In the genomic region with DNA sequence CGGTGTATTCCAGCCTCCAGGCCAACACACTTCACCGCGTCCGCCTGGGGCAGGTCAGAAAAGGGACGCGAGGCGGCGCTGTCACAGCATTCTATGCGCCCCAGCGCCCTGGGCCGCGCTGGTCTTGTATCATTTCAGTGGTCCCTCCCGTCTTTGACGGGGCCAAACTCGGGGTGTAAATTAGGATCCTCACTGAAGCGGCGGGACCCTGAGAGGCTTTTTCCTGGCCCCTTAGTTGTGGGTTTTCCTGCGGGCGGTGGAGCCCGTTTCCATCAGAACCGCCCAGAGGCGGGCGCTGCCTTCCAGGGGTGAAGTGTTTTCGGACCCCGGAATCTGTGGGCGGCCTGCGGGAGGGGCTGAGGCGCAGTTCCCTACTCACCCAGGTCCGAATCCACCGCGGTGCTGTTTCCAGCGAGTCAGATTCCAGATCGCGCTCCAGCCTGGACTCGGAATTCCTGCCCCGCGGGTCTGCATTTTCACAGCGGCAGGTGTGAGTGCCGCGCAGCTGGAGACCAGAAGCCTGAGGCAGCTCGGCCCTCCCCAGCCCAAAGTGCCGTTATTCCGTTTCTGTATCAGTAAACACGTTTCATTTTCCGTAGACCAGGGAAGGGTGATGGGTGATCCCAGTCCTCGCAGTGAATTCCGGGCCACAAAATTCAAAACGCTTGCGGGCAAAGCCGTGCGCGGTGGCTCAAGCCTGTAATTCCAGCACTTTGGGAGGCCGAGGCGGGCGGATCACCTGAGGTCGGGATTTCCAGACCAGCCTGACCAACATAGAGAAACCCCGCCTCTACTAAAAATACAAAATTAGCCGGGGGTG, we compare ENCODE assay signal across 1 cellular context.
TF ChIP-seq lines count a peak whose summit lies in the region.

No MANE protein-coding gene starts in this region.

TF ChIP-seq in SK-N-SH treated with all-trans-retinoic acid at 6 μM for 48 hours, 23 proteins besides CTCF, POLR2A, EP300 and RAD21 (continued from another document):
- TF ChIP-seq, protein P1, sequence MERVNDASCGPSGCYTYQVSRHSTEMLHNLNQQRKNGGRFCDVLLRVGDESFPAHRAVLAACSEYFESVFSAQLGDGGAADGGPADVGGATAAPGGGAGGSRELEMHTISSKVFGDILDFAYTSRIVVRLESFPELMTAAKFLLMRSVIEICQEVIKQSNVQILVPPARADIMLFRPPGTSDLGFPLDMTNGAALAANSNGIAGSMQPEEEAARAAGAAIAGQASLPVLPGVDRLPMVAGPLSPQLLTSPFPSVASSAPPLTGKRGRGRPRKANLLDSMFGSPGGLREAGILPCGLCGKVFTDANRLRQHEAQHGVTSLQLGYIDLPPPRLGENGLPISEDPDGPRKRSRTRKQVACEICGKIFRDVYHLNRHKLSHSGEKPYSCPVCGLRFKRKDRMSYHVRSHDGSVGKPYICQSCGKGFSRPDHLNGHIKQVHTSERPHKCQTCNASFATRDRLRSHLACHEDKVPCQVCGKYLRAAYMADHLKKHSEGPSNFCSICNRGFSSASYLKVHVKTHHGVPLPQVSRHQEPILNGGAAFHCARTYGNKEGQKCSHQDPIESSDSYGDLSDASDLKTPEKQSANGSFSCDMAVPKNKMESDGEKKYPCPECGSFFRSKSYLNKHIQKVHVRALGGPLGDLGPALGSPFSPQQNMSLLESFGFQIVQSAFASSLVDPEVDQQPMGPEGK (CRISPR knock-in tag; IDR thresholded peaks at IDR 0.05; ENCODE audit: borderline replicate concordance), result no peak
- TF ChIP-seq, protein P2, sequence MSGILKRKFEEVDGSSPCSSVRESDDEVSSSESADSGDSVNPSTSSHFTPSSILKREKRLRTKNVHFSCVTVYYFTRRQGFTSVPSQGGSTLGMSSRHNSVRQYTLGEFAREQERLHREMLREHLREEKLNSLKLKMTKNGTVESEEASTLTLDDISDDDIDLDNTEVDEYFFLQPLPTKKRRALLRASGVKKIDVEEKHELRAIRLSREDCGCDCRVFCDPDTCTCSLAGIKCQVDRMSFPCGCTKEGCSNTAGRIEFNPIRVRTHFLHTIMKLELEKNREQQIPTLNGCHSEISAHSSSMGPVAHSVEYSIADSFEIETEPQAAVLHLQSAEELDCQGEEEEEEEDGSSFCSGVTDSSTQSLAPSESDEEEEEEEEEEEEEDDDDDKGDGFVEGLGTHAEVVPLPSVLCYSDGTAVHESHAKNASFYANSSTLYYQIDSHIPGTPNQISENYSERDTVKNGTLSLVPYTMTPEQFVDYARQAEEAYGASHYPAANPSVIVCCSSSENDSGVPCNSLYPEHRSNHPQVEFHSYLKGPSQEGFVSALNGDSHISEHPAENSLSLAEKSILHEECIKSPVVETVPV (CRISPR knock-in tag; IDR thresholded peaks at IDR 0.05), result no peak
- TF ChIP-seq, protein P3, sequence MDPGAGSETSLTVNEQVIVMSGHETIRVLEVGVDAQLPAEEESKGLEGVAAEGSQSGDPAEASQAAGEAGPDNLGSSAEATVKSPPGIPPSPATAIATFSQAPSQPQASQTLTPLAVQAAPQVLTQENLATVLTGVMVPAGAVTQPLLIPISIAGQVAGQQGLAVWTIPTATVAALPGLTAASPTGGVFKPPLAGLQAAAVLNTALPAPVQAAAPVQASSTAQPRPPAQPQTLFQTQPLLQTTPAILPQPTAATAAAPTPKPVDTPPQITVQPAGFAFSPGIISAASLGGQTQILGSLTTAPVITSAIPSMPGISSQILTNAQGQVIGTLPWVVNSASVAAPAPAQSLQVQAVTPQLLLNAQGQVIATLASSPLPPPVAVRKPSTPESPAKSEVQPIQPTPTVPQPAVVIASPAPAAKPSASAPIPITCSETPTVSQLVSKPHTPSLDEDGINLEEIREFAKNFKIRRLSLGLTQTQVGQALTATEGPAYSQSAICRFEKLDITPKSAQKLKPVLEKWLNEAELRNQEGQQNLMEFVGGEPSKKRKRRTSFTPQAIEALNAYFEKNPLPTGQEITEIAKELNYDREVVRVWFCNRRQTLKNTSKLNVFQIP (CRISPR knock-in tag; IDR thresholded peaks at IDR 0.05; ENCODE audit: borderline replicate concordance, low read depth), result no peak
- TF ChIP-seq RARB (CRISPR knock-in tag; IDR thresholded peaks at IDR 0.05) (no peak), PPARA (CRISPR knock-in tag; IDR thresholded peaks at IDR 0.05; ENCODE audit: borderline replicate concordance) (no peak), ESRRG (CRISPR knock-in tag; IDR thresholded peaks at IDR 0.05) (no peak), ARNTL (CRISPR knock-in tag; IDR thresholded peaks at IDR 0.05; ENCODE audit: borderline replicate concordance, low read depth) (no peak), TCF4 (CRISPR knock-in tag; IDR thresholded peaks at IDR 0.05; ENCODE audit: borderline replicate concordance) (no peak)
- TF ChIP-seq, protein P4, sequence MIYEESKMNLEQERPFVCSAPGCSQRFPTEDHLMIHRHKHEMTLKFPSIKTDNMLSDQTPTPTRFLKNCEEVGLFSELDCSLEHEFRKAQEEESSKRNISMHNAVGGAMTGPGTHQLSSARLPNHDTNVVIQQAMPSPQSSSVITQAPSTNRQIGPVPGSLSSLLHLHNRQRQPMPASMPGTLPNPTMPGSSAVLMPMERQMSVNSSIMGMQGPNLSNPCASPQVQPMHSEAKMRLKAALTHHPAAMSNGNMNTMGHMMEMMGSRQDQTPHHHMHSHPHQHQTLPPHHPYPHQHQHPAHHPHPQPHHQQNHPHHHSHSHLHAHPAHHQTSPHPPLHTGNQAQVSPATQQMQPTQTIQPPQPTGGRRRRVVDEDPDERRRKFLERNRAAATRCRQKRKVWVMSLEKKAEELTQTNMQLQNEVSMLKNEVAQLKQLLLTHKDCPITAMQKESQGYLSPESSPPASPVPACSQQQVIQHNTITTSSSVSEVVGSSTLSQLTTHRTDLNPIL (CRISPR knock-in tag; IDR thresholded peaks at IDR 0.05; ENCODE audit: low read depth), result no peak
